Comparison of ENCODE assay signal across 8 cellular contexts in genomic region chr3:49029563-49029884, GRCh38. TPM values are rescaled to one million over a fixed set of nuclear protein-coding genes. Genes with fewer than 3 reads are reported as not detected.
DNase-seq lines count a peak whose midpoint lies in the region; ATAC-seq, FAIRE-seq and TF ChIP-seq lines count a peak whose summit lies in the region.

No MANE protein-coding gene starts in this region.

- TF ChIP-seq RAD21 in liver (IDR thresholded peaks at IDR 0.05), result peak in 1 of 2 donors; percentile 2

- intact Hi-C loops in activated CD4-positive, alpha-beta T cell treated with anti-CD3 and anti-CD28 coated beads for 36 hours (cut with DNase I, micrococcal nuclease), result loop anchor here (1.0 to 10.0 kb wide), 13 partner anchors 8 to 1555 kb away; partner anchors contain the start of genes AMT (in 1 of the 2), ARIH2 (in 1 of the 2), DAG1 (in 1 of the 2) and NICN1 (in 1 of the 2)

- H3K4me1 ChIP-seq in adipocyte (ENCODE audit: control insufficient read depth, insufficient read depth, low read length), result peaks cover 40% of the 10 kb centered on the region
- H3K4me1 ChIP-seq in liver (ENCODE audit: control insufficient read depth in 4 of 4, insufficient read depth in 4 of 4, low read length in 3 of 4), result peaks cover 1 to 21% (median 14%) of the 10 kb centered on the region in 4 donors
- peaks cover 36% of the 10 kb centered on the region for H3K4me1 ChIP-seq in suprapubic skin

- no peaks in the 10 kb centered on the region for H3K9me3 ChIP-seq in adipocyte (ENCODE audit: control insufficient read depth, low read length)
- no peaks in the 10 kb centered on the region for H3K9me3 ChIP-seq in liver (ENCODE audit: control insufficient read depth in 4 of 4, low read length in 3 of 4)
- no peaks in the 10 kb centered on the region for H3K9me3 ChIP-seq in suprapubic skin

- no peak for DNase-seq in activated CD4-positive, alpha-beta T cell treated with anti-CD3 and anti-CD28 coated beads for 36 hours
- DNase-seq in activated CD4-positive, alpha-beta T cell treated with anti-CD3 and anti-CD28 coated beads, Interleukin-2, amount 50 U/mL, for 4 hours, result no peak
- no peak for DNase-seq in adipocyte (ENCODE audit: low read depth)
- no peak for DNase-seq in suprapubic skin (ENCODE audit: low spot score in 2 of 2)
- no peak for DNase-seq in D721Med (ENCODE audit: insufficient read length, low spot score)
- DNase-seq in NCI-H2029 (lab: John Stamatoyannopoulos, UW), result no peak
- DNase-seq in NCI-H2171 (lab: John Stamatoyannopoulos, UW), result no peak

- TF ChIP-seq POLR2A in suprapubic skin (IDR thresholded peaks at IDR 0.05), result no peak

- no peak for FAIRE-seq in D721Med (lab: Jason Lieb, UNC)

- CTCF ChIA-PET in activated CD4-positive, alpha-beta T cell treated with anti-CD3 and anti-CD28 coated beads for 36 hours (lab: Charles Lee), result interaction anchor here (0.5 to 2.2 kb wide), 8 partner anchors 9 to 597 kb away, joined by 3 to 10 read pairs (median 3); partner anchors contain the start of genes QRICH1 and WDR6

- H3K27me3 ChIP-seq in adipocyte (replicated peaks; ENCODE audit: control insufficient read depth, insufficient read depth, low read length) (no peaks in the 10 kb centered on the region), liver (ENCODE audit: control insufficient read depth in 4 of 4, insufficient read depth in 4 of 4, low read length in 3 of 4) (no peaks in the 10 kb centered on the region), suprapubic skin (no peaks in the 10 kb centered on the region)

- no peak for ATAC-seq in activated CD4-positive, alpha-beta T cell treated with anti-CD3 and anti-CD28 coated beads for 36 hours

- peaks cover 47% of the 10 kb centered on the region for H3K4me1 Mint-ChIP-seq in activated CD4-positive, alpha-beta T cell treated with anti-CD3 and anti-CD28 coated beads for 36 hours

- H3K27ac ChIP-seq in liver (ENCODE audit: low read depth in 1 of 2, low read length in 2 of 2) (peak overlapping the region; percentile 96), suprapubic skin (peak overlapping the region; percentile 89)

- TF ChIP-seq EP300 in suprapubic skin (IDR thresholded peaks at IDR 0.05), result no peak

- no peaks in the 10 kb centered on the region for H3K27me3 Mint-ChIP-seq in activated CD4-positive, alpha-beta T cell treated with anti-CD3 and anti-CD28 coated beads for 36 hours

- H3K4me3 ChIP-seq in adipocyte (ENCODE audit: low read length), result peak overlapping the region; percentile 90
- H3K4me3 ChIP-seq in liver (ENCODE audit: low read depth in 1 of 3, low read length in 3 of 3), result no peak overlapping the region
- H3K4me3 ChIP-seq in suprapubic skin, result peak overlapping the region; percentile 75

- H3K9me3 Mint-ChIP-seq in activated CD4-positive, alpha-beta T cell treated with anti-CD3 and anti-CD28 coated beads for 36 hours (ENCODE audit: low read depth), result no peaks in the 10 kb centered on the region

- peaks cover 62% of the 10 kb centered on the region for H3K36me3 Mint-ChIP-seq in activated CD4-positive, alpha-beta T cell treated with anti-CD3 and anti-CD28 coated beads for 36 hours (ENCODE audit: low read depth)

- H3K36me3 ChIP-seq in adipocyte (ENCODE audit: control insufficient read depth, insufficient read depth, low read length, severe bottlenecking) (peaks cover 74% of the 10 kb centered on the region), liver (ENCODE audit: control insufficient read depth in 4 of 4, insufficient read depth in 3 of 4, low read depth in 1 of 4, low read length in 3 of 4) (peaks cover 3 to 51% (median 35%) of the 10 kb centered on the region in 4 donors), suprapubic skin (peaks cover 74% of the 10 kb centered on the region)

- TF ChIP-seq CTCF in liver (IDR thresholded peaks at IDR 0.05; ENCODE audit: low read depth, low read length, missing input control) (no peak), suprapubic skin (IDR thresholded peaks at IDR 0.05) (no peak), D721Med (IDR thresholded peaks at IDR 0.05; ENCODE audit: insufficient read depth, missing control alignments) (no peak)

- H3K27ac Mint-ChIP-seq in activated CD4-positive, alpha-beta T cell treated with anti-CD3 and anti-CD28 coated beads for 36 hours, result peak overlapping the region; percentile 97

- H3K4me3 Mint-ChIP-seq in activated CD4-positive, alpha-beta T cell treated with anti-CD3 and anti-CD28 coated beads for 36 hours, result peak overlapping the region; percentile 89

- 3% methylated on average over 7 of the region's 7 CpGs for WGBS in liver
- WGBS in suprapubic skin, result 1% methylated on average over 7 of the region's 7 CpGs

- H3K9ac ChIP-seq in adipocyte (ENCODE audit: low read length) (peak overlapping the region; percentile 93), liver (ENCODE audit: low read depth in 1 of 2, low read length in 2 of 2) (peak overlapping the region in 1 of 2 donors; percentile 87)

- POLR2A ChIA-PET in activated CD4-positive, alpha-beta T cell treated with anti-CD3 and anti-CD28 coated beads for 36 hours (lab: Charles Lee), result interaction anchor here (0.6 to 1.8 kb wide), 14 partner anchors 9 to 313 kb away, joined by 3 to 26 read pairs (median 6); partner anchors contain the start of genes DALRD3, IP6K2, P4HTM and QRICH1

TF ChIP-seq in liver, 16 proteins besides CTCF, POLR2A, EP300 and RAD21:
- TF ChIP-seq EGR1 (IDR thresholded peaks at IDR 0.05; ENCODE audit: low read depth in 2 of 2) (no peak), REST (IDR thresholded peaks at IDR 0.05) (no peak), MAX (IDR thresholded peaks at IDR 0.05) (no peak), SP1 (IDR thresholded peaks at IDR 0.05) (peak; percentile 3), RXRA (IDR thresholded peaks at IDR 0.05) (no peak), JUND (IDR thresholded peaks at IDR 0.05) (no peak), HNF4G (IDR thresholded peaks at IDR 0.05) (no peak), FOXA1 (IDR thresholded peaks at IDR 0.05) (no peak)

RNA-seq across cellular contexts. Expression of gene IMPDH2, which starts 0.3 kb away (rescaled TPM):
- total RNA-seq in activated CD4-positive, alpha-beta T cell treated with anti-CD3 and anti-CD28 coated beads for 36 hours, result 100 to 1,000 TPM; 504 to 515 TPM
- total RNA-seq in liver (100 to 1,000 TPM in 1 of 2 donors, 10 to 100 TPM in 1; 33.6 to 182 TPM), suprapubic skin (100 to 1,000 TPM; 184 to 355 (median 229) TPM)
- polyA plus RNA-seq in liver, result 10 to 100 TPM; 20.9 to 45.8 TPM

RNA-seq across cellular contexts. Expression of gene NDUFAF3, which starts 7.6 kb away (rescaled TPM):
- total RNA-seq in activated CD4-positive, alpha-beta T cell treated with anti-CD3 and anti-CD28 coated beads for 36 hours, result 100 to 1,000 TPM in 1 of 2 experiments, 10 to 100 TPM in 1; 90.8 to 108 TPM
- total RNA-seq in liver (10 to 100 TPM; 28.6 to 75.6 TPM), suprapubic skin (100 to 1,000 TPM in 1 of 4 donors, 10 to 100 TPM in 3; 45.0 to 104 (median 63.1) TPM)
- polyA plus RNA-seq in liver, result 100 to 1,000 TPM in 1 of 2 donors, 10 to 100 TPM in 1; 68.4 to 107 TPM

RNA-seq across cellular contexts. Expression of gene DALRD3, which starts 11.1 kb away (rescaled TPM):
- total RNA-seq in activated CD4-positive, alpha-beta T cell treated with anti-CD3 and anti-CD28 coated beads for 36 hours, result 10 to 100 TPM; 25.8 to 26.0 TPM
- 10 to 100 TPM in 1 of 2 donors, 1 to 10 TPM in 1; 7.9 to 10.6 TPM for total RNA-seq in liver
- 1 to 10 TPM; 8.6 to 9.9 TPM for polyA plus RNA-seq in liver
- 10 to 100 TPM; 44.3 to 55.4 (median 50.7) TPM for total RNA-seq in suprapubic skin

RNA-seq across cellular contexts. Expression of gene WDR6, which starts 22.3 kb away (rescaled TPM):
- total RNA-seq in activated CD4-positive, alpha-beta T cell treated with anti-CD3 and anti-CD28 coated beads for 36 hours, result 100 to 1,000 TPM; 109 to 127 TPM
- 10 to 100 TPM; 43.9 to 50.9 TPM for total RNA-seq in liver
- 10 to 100 TPM; 29.4 to 50.1 TPM for polyA plus RNA-seq in liver
- total RNA-seq in suprapubic skin, result 100 to 1,000 TPM in 1 of 4 donors, 10 to 100 TPM in 3; 49.1 to 105 (median 55.5) TPM

RNA-seq across cellular contexts. Expression of gene P4HTM, which starts 39.5 kb away (rescaled TPM):
- total RNA-seq in activated CD4-positive, alpha-beta T cell treated with anti-CD3 and anti-CD28 coated beads for 36 hours, result 10 to 100 TPM; 25.7 to 30.4 TPM
- total RNA-seq in liver (10 to 100 TPM in 1 of 2 donors, 1 to 10 TPM in 1; 10.0 to 12.8 TPM), suprapubic skin (10 to 100 TPM; 18.5 to 57.2 (median 27.9) TPM)
- polyA plus RNA-seq in liver, result 10 to 100 TPM; 11.0 to 16.2 TPM

Comparison
In these comparisons a context has a peak if more than half of its experiments do, and no peak if none do; other contexts are left out.
1. H3K4me3 ChIP-seq: peak in adipocyte (single experiment) and suprapubic skin (single experiment); none in liver (0 of 3).